Comparison of ENCODE assay signal across 6 cellular contexts in genomic region chr2:219254590-219255219, GRCh38. TPM values are rescaled to one million over a fixed set of nuclear protein-coding genes. Genes with fewer than 3 reads are reported as not detected.
DNase-seq lines count a peak whose midpoint lies in the region; ATAC-seq, FAIRE-seq and TF ChIP-seq lines count a peak whose summit lies in the region.

No MANE protein-coding gene starts in this region.

- peaks cover 32% of the 10 kb centered on the region for H3K4me1 ChIP-seq in A549
- peaks cover 22% of the 10 kb centered on the region for H3K4me1 ChIP-seq in SJCRH30
- peaks cover 8 to 25% of the 10 kb centered on the region in 2 donors for H3K4me1 ChIP-seq in esophagus (ENCODE audit: control insufficient read depth in 2 of 2, insufficient read depth in 2 of 2, low read length in 1 of 2)

- DNase-seq in A549 (ENCODE audit: low read depth in 1 of 2, low spot score in 1 of 2): no peak
- DNase-seq in SJCRH30: no peak
- DNase-seq in stimulated activated CD4-positive, alpha-beta T cell treated with anti-CD3 and anti-CD28 coated beads, Interleukin-2, amount 100 ng/mL, for 4 hours (ENCODE audit: low read depth): peak; percentile 25
- DNase-seq in NCI-H2196 (lab: John Stamatoyannopoulos, UW; ENCODE audit: unreplicated experiment): no peak

- TF ChIP-seq CTCF in A549 (IDR thresholded peaks at IDR 0.05): no peak

- peak overlapping the region; percentile 96 for H3K4me2 ChIP-seq in A549

- no peak for TF ChIP-seq RAD21 in A549 (conservative IDR thresholded peaks at IDR 0.05 in 1 of 2, IDR thresholded peaks at IDR 0.05 in 1 of 2)

- peaks cover 4% of the 10 kb centered on the region for H3K27me3 ChIP-seq in SJCRH30
- H3K27me3 ChIP-seq in esophagus (ENCODE audit: control insufficient read depth in 1 of 2, insufficient read depth in 2 of 2, low read length in 2 of 2): no peaks in the 10 kb centered on the region

- POLR2A ChIA-PET in A549 (lab: Yijun Ruan, JAX): interaction anchor here (0.9 to 4.5 kb wide), 3 partner anchors 19 to 40 kb away, joined by 5 to 65 read pairs (median 51); partner anchors contain the start of gene DNAJB2

- TF ChIP-seq EP300 in A549 (IDR thresholded peaks at IDR 0.05): no peak

- H3K9me3 ChIP-seq in A549 (no peaks in the 10 kb centered on the region), SJCRH30 (replicated peaks) (no peaks in the 10 kb centered on the region), esophagus (ENCODE audit: control insufficient read depth in 2 of 2, insufficient read depth in 1 of 2, low read depth in 1 of 2, low read length in 1 of 2) (no peaks in the 10 kb centered on the region)

- FAIRE-seq in A549 (lab: Jason Lieb, UNC): no peak

- peak overlapping the region; percentile 73 to 90 for H3K27ac ChIP-seq in A549
- H3K27ac ChIP-seq in SJCRH30: no peak overlapping the region
- H3K27ac ChIP-seq in esophagus (ENCODE audit: low read depth in 2 of 2, low read length in 1 of 2): peak overlapping the region; percentile 86 to 87

- ATAC-seq in A549 (peak; percentile 5 to 17; a peak in 4 of 6 replicates), GM21723 (IDR thresholded peaks at IDR 0.05; ENCODE audit: unreplicated experiment) (peak; percentile 35)

- TF ChIP-seq POLR2A in A549 (IDR thresholded peaks at IDR 0.05; ENCODE audit: low read length): no peak

- H3K36me3 ChIP-seq in SJCRH30 (peaks cover 3% of the 10 kb centered on the region), esophagus (ENCODE audit: control insufficient read depth in 2 of 2, insufficient read depth in 2 of 2, low read length in 1 of 2) (peaks cover 3 to 14% of the 10 kb centered on the region in 2 donors)

- CTCF ChIA-PET in A549 (lab: Yijun Ruan, JAX): interaction anchor here (1.3 to 12.6 kb wide), 7 partner anchors 8 to 40 kb away, joined by 3 to 241 read pairs (median 6); partner anchors contain the start of genes ANKZF1, ATG9A, DNAJB2 and GLB1L

- H3K4me3 ChIP-seq in A549 (peak overlapping the region; percentile 71), SJCRH30 (peak overlapping the region; percentile 68; the same call in 1 of the 2 replicates), esophagus (ENCODE audit: low read depth in 1 of 2, low read length in 2 of 2) (peak overlapping the region; percentile 68 to 84)

- WGBS in A549 (ENCODE audit: missing lambda C conversion rate): 51% methylated on average over 10 of the region's 13 CpGs
- WGBS in esophagus, 2 donors: 28 to 29% methylated on average over 13 of the region's 13 CpGs

TF ChIP-seq in A549, 52 proteins besides CTCF, POLR2A, EP300 and RAD21:
- TF ChIP-seq KDM5A (IDR thresholded peaks at IDR 0.05): no peak
- TF ChIP-seq RNF2 (IDR thresholded peaks at IDR 0.05; ENCODE audit: borderline replicate concordance, low read depth): 0 out of 2 replicates have a peak, but pooled peaks have one; percentile 15
TF ChIP-seq in A549: peak in this region for 1.

RNA-seq across cellular contexts. Expression of gene TUBA4A, which starts 1.0 kb away (rescaled TPM):
- polyA plus RNA-seq in A549 (2011; rRNA removed): 222 and 251 TPM in 2 replicates
- 659 and 665 TPM in 2 replicates for polyA plus RNA-seq in A549 (2012; cell fraction: cytosol; rRNA removed)
- polyA plus RNA-seq in A549 (2012; cell fraction: nucleus; rRNA removed): 919 and 1,052 TPM in 2 replicates
- 450 to 495 TPM (median 462 TPM) in 3 replicates for polyA plus RNA-seq in A549 (2017; fragmentation: RNase III; extraction: RNeasy Plus Mini Kit Qiagen cat#74134 plus additional on column Dnase treatment)
- 153 and 170 TPM in 2 replicates for polyA minus RNA-seq in A549 (2011; rRNA and poly(A)+ RNA removed)
- 188 and 197 TPM in 2 replicates for total RNA-seq in SJCRH30 (2014; rRNA removed; shearing (Covaris generic))
- polyA plus RNA-seq in esophagus: 100 to 1,000 TPM in 1 of 2 donors, 10 to 100 TPM in 1; 89.0 to 161 TPM

RNA-seq across cellular contexts. Expression of gene TUBA4B, which starts 1.7 kb away (rescaled TPM):
- polyA plus RNA-seq in A549 (2011; rRNA removed): 0.94 and 1.3 TPM in 2 replicates
- polyA plus RNA-seq in A549 (2012; cell fraction: cytosol; rRNA removed): 1.1 and 1.3 TPM in 2 replicates
- polyA plus RNA-seq in A549 (2012; cell fraction: nucleus; rRNA removed): 0.73 and 0.80 TPM in 2 replicates
- 0.55 to 0.73 TPM (median 0.71 TPM) in 3 replicates for polyA plus RNA-seq in A549 (2017; fragmentation: RNase III; extraction: RNeasy Plus Mini Kit Qiagen cat#74134 plus additional on column Dnase treatment)
- 1.2 and 1.5 TPM in 2 replicates for polyA minus RNA-seq in A549 (2011; rRNA and poly(A)+ RNA removed)
- total RNA-seq in SJCRH30 (2014; rRNA removed; shearing (Covaris generic)): 0.08 TPM in 1 of 2 replicates, not detected in the other
- polyA plus RNA-seq in esophagus: under 1 TPM in 1 of 2 donors, not detected in 1; 0.02 TPM

RNA-seq across cellular contexts. Expression of gene STK16, which starts 9.4 kb away (rescaled TPM):
- polyA plus RNA-seq in A549 (2011; rRNA removed) (43.3 and 53.0 TPM in 2 replicates), A549 (2017; fragmentation: RNase III; extraction: RNeasy Plus Mini Kit Qiagen cat#74134 plus additional on column Dnase treatment) (36.9 to 40.4 TPM (median 37.0 TPM) in 3 replicates), esophagus (10 to 100 TPM; 20.4 to 33.3 TPM)
- polyA plus RNA-seq in A549 (2012; cell fraction: cytosol; rRNA removed): 44.5 and 50.2 TPM in 2 replicates
- 41.5 and 54.5 TPM in 2 replicates for polyA plus RNA-seq in A549 (2012; cell fraction: nucleus; rRNA removed)
- 76.4 and 80.4 TPM in 2 replicates for polyA minus RNA-seq in A549 (2011; rRNA and poly(A)+ RNA removed)
- total RNA-seq in SJCRH30 (2014; rRNA removed; shearing (Covaris generic)): 11.0 and 12.7 TPM in 2 replicates

RNA-seq across cellular contexts. Expression of gene GLB1L, which starts 9.5 kb away (rescaled TPM):
- 8.7 and 10.0 TPM in 2 replicates for polyA plus RNA-seq in A549 (2011; rRNA removed)
- 6.2 and 6.5 TPM in 2 replicates for polyA plus RNA-seq in A549 (2012; cell fraction: cytosol; rRNA removed)
- 10.5 and 12.2 TPM in 2 replicates for polyA plus RNA-seq in A549 (2012; cell fraction: nucleus; rRNA removed)
- 5.8 to 8.0 TPM (median 5.9 TPM) in 3 replicates for polyA plus RNA-seq in A549 (2017; fragmentation: RNase III; extraction: RNeasy Plus Mini Kit Qiagen cat#74134 plus additional on column Dnase treatment)
- polyA minus RNA-seq in A549 (2011; rRNA and poly(A)+ RNA removed): 7.2 and 9.3 TPM in 2 replicates
- total RNA-seq in SJCRH30 (2014; rRNA removed; shearing (Covaris generic)): 2.9 and 4.2 TPM in 2 replicates
- polyA plus RNA-seq in esophagus: 1 to 10 TPM; 1.6 to 1.9 TPM

RNA-seq across cellular contexts. Expression of gene DNAJB2, which starts 24.5 kb away (rescaled TPM):
- polyA plus RNA-seq in A549 (2011; rRNA removed) (25.6 and 31.0 TPM in 2 replicates), A549 (2017; fragmentation: RNase III; extraction: RNeasy Plus Mini Kit Qiagen cat#74134 plus additional on column Dnase treatment) (37.5 to 55.5 TPM (median 53.7 TPM) in 3 replicates), esophagus (10 to 100 TPM; 42.4 to 47.8 TPM)
- polyA plus RNA-seq in A549 (2012; cell fraction: cytosol; rRNA removed): 36.0 and 37.7 TPM in 2 replicates
- 83.7 and 97.0 TPM in 2 replicates for polyA plus RNA-seq in A549 (2012; cell fraction: nucleus; rRNA removed)
- polyA minus RNA-seq in A549 (2011; rRNA and poly(A)+ RNA removed): 54.2 and 76.6 TPM in 2 replicates
- total RNA-seq in SJCRH30 (2014; rRNA removed; shearing (Covaris generic)): 16.8 and 19.4 TPM in 2 replicates
